In the genomic region with DNA sequence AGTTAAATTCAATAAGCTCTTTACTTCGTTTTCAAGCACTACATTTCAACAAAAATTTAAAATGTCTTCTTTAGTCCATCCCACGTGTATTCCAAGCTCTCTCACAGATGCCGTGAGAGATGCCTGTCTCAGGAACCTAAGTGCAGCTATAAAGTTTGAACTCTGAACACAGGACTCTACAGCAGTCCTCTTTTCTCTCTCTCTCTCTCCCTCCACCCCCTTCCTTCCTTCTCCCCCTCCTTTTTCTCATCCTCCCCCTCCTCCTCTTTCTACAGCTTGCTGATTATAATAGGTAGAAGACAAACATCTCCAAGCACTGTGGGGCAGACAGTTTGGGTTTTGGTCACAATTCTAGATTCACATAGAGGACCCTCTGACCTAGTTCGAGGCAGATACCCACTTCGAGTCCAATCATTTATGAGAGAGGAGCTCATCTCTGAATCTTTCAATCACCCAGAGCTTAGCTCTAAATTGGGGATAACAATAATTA, we compare ENCODE assay signal across 2 cellular contexts.
A peak's percentile ranks its signal among the peaks of the same experiment; 100 is the strongest.
TF ChIP-seq lines count a peak whose summit lies in the region.

No MANE protein-coding gene starts in this region.

TF ChIP-seq in GM23338, 12 proteins besides CTCF, POLR2A, EP300 and RAD21 (continues in another document):
- TF ChIP-seq EZH2phosphoT487 (IDR thresholded peaks at IDR 0.05; ENCODE audit: unreplicated experiment) = no peak
- TF ChIP-seq, protein P1, sequence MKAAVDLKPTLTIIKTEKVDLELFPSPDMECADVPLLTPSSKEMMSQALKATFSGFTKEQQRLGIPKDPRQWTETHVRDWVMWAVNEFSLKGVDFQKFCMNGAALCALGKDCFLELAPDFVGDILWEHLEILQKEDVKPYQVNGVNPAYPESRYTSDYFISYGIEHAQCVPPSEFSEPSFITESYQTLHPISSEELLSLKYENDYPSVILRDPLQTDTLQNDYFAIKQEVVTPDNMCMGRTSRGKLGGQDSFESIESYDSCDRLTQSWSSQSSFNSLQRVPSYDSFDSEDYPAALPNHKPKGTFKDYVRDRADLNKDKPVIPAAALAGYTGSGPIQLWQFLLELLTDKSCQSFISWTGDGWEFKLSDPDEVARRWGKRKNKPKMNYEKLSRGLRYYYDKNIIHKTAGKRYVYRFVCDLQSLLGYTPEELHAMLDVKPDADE (IDR thresholded peaks at IDR 0.05) = no peak
- TF ChIP-seq CREB1 (CRISPR knock-in tag; IDR thresholded peaks at IDR 0.05; ENCODE audit: low read depth) = no peak
- TF ChIP-seq POLR2AphosphoS5 (IDR thresholded peaks at IDR 0.05; ENCODE audit: low read depth) = no peak
- TF ChIP-seq EZH2 (IDR thresholded peaks at IDR 0.05; ENCODE audit: low read depth, unreplicated experiment) = no peak
- TF ChIP-seq STAT1 (IDR thresholded peaks at IDR 0.05; ENCODE audit: unreplicated experiment) = no peak
- TF ChIP-seq ZNF114 (CRISPR knock-in tag; IDR thresholded peaks at IDR 0.05) = no peak
- TF ChIP-seq, protein P2, sequence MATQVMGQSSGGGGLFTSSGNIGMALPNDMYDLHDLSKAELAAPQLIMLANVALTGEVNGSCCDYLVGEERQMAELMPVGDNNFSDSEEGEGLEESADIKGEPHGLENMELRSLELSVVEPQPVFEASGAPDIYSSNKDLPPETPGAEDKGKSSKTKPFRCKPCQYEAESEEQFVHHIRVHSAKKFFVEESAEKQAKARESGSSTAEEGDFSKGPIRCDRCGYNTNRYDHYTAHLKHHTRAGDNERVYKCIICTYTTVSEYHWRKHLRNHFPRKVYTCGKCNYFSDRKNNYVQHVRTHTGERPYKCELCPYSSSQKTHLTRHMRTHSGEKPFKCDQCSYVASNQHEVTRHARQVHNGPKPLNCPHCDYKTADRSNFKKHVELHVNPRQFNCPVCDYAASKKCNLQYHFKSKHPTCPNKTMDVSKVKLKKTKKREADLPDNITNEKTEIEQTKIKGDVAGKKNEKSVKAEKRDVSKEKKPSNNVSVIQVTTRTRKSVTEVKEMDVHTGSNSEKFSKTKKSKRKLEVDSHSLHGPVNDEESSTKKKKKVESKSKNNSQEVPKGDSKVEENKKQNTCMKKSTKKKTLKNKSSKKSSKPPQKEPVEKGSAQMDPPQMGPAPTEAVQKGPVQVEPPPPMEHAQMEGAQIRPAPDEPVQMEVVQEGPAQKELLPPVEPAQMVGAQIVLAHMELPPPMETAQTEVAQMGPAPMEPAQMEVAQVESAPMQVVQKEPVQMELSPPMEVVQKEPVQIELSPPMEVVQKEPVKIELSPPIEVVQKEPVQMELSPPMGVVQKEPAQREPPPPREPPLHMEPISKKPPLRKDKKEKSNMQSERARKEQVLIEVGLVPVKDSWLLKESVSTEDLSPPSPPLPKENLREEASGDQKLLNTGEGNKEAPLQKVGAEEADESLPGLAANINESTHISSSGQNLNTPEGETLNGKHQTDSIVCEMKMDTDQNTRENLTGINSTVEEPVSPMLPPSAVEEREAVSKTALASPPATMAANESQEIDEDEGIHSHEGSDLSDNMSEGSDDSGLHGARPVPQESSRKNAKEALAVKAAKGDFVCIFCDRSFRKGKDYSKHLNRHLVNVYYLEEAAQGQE (IDR thresholded peaks at IDR 0.05; ENCODE audit: unreplicated experiment) = no peak
- TF ChIP-seq NANOG (IDR thresholded peaks at IDR 0.05; ENCODE audit: borderline replicate concordance) = no peak
- TF ChIP-seq, protein P3, sequence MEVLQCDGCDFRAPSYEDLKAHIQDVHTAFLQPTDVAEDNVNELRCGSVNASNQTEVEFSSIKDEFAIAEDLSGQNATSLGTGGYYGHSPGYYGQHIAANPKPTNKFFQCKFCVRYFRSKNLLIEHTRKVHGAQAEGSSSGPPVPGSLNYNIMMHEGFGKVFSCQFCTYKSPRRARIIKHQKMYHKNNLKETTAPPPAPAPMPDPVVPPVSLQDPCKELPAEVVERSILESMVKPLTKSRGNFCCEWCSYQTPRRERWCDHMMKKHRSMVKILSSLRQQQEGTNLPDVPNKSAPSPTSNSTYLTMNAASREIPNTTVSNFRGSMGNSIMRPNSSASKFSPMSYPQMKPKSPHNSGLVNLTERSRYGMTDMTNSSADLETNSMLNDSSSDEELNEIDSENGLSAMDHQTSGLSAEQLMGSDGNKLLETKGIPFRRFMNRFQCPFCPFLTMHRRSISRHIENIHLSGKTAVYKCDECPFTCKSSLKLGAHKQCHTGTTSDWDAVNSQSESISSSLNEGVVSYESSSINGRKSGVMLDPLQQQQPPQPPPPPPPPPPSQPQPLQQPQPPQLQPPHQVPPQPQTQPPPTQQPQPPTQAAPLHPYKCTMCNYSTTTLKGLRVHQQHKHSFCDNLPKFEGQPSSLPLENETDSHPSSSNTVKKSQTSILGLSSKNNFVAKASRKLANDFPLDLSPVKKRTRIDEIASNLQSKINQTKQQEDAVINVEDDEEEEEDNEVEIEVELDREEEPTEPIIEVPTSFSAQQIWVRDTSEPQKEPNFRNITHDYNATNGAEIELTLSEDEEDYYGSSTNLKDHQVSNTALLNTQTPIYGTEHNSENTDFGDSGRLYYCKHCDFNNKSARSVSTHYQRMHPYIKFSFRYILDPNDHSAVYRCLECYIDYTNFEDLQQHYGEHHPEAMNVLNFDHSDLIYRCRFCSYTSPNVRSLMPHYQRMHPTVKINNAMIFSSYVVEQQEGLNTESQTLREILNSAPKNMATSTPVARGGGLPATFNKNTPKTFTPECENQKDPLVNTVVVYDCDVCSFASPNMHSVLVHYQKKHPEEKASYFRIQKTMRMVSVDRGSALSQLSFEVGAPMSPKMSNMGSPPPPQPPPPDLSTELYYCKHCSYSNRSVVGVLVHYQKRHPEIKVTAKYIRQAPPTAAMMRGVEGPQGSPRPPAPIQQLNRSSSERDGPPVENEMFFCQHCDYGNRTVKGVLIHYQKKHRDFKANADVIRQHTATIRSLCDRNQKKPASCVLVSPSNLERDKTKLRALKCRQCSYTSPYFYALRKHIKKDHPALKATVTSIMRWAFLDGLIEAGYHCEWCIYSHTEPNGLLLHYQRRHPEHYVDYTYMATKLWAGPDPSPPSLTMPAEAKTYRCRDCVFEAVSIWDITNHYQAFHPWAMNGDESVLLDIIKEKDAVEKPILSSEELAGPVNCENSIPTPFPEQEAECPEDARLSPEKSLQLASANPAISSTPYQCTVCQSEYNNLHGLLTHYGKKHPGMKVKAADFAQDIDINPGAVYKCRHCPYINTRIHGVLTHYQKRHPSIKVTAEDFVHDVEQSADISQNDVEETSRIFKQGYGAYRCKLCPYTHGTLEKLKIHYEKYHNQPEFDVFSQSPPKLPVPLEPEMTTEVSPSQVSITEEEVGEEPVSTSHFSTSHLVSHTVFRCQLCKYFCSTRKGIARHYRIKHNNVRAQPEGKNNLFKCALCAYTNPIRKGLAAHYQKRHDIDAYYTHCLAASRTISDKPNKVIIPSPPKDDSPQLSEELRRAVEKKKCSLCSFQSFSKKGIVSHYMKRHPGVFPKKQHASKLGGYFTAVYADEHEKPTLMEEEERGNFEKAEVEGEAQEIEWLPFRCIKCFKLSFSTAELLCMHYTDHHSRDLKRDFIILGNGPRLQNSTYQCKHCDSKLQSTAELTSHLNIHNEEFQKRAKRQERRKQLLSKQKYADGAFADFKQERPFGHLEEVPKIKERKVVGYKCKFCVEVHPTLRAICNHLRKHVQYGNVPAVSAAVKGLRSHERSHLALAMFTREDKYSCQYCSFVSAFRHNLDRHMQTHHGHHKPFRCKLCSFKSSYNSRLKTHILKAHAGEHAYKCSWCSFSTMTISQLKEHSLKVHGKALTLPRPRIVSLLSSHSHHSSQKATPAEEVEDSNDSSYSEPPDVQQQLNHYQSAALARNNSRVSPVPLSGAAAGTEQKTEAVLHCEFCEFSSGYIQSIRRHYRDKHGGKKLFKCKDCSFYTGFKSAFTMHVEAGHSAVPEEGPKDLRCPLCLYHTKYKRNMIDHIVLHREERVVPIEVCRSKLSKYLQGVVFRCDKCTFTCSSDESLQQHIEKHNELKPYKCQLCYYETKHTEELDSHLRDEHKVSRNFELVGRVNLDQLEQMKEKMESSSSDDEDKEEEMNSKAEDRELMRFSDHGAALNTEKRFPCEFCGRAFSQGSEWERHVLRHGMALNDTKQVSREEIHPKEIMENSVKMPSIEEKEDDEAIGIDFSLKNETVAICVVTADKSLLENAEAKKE (CRISPR knock-in tag; IDR thresholded peaks at IDR 0.05) = no peak

TF ChIP-seq in HEK293, 187 proteins besides CTCF, POLR2A, EP300 and RAD21:
- TF ChIP-seq ZNF175 (tag by site-specific recombination; IDR thresholded peaks at IDR 0.05) = no peak
- TF ChIP-seq RBAK (tag by site-specific recombination; IDR thresholded peaks at IDR 0.05) = peak; percentile 95
- no peak for TF ChIP-seq ZNF501 (tag by site-specific recombination; IDR thresholded peaks at IDR 0.05)
- TF ChIP-seq ZNF664 (tag by site-specific recombination; IDR thresholded peaks at IDR 0.05) = no peak
- TF ChIP-seq, protein P4, sequence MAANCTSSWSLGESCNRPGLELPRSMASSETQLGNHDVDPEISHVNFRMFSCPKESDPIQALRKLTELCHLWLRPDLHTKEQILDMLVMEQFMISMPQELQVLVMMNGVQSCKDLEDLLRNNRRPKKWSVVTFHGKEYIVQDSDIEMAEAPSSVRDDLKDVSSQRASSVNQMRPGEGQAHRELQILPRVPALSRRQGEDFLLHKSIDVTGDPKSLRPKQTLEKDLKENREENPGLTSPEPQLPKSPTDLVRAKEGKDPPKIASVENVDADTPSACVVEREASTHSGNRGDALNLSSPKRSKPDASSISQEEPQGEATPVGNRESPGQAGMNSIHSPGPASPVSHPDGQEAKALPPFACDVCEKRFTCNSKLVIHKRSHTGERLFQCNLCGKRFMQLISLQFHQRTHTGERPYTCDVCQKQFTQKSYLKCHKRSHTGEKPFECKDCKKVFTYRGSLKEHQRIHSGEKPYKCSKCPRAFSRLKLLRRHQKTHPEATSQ (tag by site-specific recombination; IDR thresholded peaks at IDR 0.05) = no peak
- TF ChIP-seq ZNF302 (tag by site-specific recombination; IDR thresholded peaks at IDR 0.05; ENCODE audit: low read depth) = no peak
- TF ChIP-seq ZNF335 (tag by site-specific recombination; conservative IDR thresholded peaks at IDR 0.05) = peak; percentile 65
- TF ChIP-seq, protein P5, sequence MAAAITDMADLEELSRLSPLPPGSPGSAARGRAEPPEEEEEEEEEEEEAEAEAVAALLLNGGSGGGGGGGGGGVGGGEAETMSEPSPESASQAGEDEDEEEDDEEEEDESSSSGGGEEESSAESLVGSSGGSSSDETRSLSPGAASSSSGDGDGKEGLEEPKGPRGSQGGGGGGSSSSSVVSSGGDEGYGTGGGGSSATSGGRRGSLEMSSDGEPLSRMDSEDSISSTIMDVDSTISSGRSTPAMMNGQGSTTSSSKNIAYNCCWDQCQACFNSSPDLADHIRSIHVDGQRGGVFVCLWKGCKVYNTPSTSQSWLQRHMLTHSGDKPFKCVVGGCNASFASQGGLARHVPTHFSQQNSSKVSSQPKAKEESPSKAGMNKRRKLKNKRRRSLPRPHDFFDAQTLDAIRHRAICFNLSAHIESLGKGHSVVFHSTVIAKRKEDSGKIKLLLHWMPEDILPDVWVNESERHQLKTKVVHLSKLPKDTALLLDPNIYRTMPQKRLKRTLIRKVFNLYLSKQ (tag by site-specific recombination; IDR thresholded peaks at IDR 0.05; ENCODE audit: borderline replicate concordance) = no peak
- TF ChIP-seq, protein P6, sequence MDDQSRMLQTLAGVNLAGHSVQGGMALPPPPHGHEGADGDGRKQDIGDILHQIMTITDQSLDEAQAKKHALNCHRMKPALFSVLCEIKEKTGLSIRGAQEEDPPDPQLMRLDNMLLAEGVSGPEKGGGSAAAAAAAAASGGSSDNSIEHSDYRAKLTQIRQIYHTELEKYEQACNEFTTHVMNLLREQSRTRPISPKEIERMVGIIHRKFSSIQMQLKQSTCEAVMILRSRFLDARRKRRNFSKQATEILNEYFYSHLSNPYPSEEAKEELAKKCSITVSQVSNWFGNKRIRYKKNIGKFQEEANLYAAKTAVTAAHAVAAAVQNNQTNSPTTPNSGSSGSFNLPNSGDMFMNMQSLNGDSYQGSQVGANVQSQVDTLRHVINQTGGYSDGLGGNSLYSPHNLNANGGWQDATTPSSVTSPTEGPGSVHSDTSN (CRISPR knock-in tag; IDR thresholded peaks at IDR 0.05) = no peak
- no peak for TF ChIP-seq ZFP37 (tag by site-specific recombination; IDR thresholded peaks at IDR 0.05)
- TF ChIP-seq, protein P7, sequence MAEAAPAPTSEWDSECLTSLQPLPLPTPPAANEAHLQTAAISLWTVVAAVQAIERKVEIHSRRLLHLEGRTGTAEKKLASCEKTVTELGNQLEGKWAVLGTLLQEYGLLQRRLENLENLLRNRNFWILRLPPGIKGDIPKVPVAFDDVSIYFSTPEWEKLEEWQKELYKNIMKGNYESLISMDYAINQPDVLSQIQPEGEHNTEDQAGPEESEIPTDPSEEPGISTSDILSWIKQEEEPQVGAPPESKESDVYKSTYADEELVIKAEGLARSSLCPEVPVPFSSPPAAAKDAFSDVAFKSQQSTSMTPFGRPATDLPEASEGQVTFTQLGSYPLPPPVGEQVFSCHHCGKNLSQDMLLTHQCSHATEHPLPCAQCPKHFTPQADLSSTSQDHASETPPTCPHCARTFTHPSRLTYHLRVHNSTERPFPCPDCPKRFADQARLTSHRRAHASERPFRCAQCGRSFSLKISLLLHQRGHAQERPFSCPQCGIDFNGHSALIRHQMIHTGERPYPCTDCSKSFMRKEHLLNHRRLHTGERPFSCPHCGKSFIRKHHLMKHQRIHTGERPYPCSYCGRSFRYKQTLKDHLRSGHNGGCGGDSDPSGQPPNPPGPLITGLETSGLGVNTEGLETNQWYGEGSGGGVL (tag by site-specific recombination; IDR thresholded peaks at IDR 0.05) = peak; percentile 72
- no peak for TF ChIP-seq FEZF1 (tag by site-specific recombination; IDR thresholded peaks at IDR 0.05)
- TF ChIP-seq ZNF514 (tag by site-specific recombination; IDR thresholded peaks at IDR 0.05) = no peak
- no peak for TF ChIP-seq ZNF555 (tag by site-specific recombination; conservative IDR thresholded peaks at IDR 0.05)
- TF ChIP-seq HOXA7 (CRISPR knock-in tag; IDR thresholded peaks at IDR 0.05; ENCODE audit: borderline replicate concordance) = no peak
- no peak for TF ChIP-seq ZNF23 (tag by site-specific recombination; IDR thresholded peaks at IDR 0.05; ENCODE audit: borderline replicate concordance)
- TF ChIP-seq ZNF629 (tag by site-specific recombination; IDR thresholded peaks at IDR 0.05) = no peak
- TF ChIP-seq ZNF24 (tag by site-specific recombination; IDR thresholded peaks at IDR 0.05) = no peak
- no peak for TF ChIP-seq ZFP3 (tag by site-specific recombination; IDR thresholded peaks at IDR 0.05; ENCODE audit: low read depth)
- no peak for TF ChIP-seq ZNF776 (tag by site-specific recombination; IDR thresholded peaks at IDR 0.05; ENCODE audit: borderline replicate concordance)
- TF ChIP-seq, protein P8, sequence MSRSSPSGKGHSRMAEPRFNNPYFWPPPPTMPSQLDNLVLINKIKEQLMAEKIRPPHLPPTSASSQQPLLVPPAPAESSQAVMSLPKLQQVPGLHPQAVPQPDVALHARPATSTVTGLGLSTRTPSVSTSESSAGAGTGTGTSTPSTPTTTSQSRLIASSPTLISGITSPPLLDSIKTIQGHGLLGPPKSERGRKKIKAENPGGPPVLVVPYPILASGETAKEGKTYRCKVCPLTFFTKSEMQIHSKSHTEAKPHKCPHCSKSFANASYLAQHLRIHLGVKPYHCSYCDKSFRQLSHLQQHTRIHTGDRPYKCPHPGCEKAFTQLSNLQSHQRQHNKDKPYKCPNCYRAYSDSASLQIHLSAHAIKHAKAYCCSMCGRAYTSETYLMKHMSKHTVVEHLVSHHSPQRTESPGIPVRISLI (tag by site-specific recombination; IDR thresholded peaks at IDR 0.05) = no peak
TF ChIP-seq in HEK293: peak in this region for 3.
